In genomic region chr3:169695051-169695450, GRCh38 we compare ENCODE assay signal across 23 cellular contexts.
"Had no signal": no experiment of that assay in that cellular context is flagged by ENCODE, and none has a peak within 500 bp of the region (broad histone marks: within the 10 kb centered on the region; RNA-seq: fewer than 3 reads in every experiment).

No MANE protein-coding gene starts in this region.

- H3K27ac ChIP-seq: breast epithelium, SK-N-MC, VCaP had no signal

- ATAC-seq: activated naive CD4-positive, alpha-beta T cell treated with anti-CD3 and anti-CD28 coated beads, Interleukin-2, amount 50 U/mL, for 72 hours; activated naive CD8-positive, alpha-beta T cell treated with anti-CD3 and anti-CD28 coated beads, Interleukin-2, amount 50 U/mL, for 24 hours; activated T-cell treated with anti-CD3 and anti-CD28 coated beads, Interleukin-2, amount 50 U/mL, for 4 hours; T-cell had no signal

- H3K4me3 ChIP-seq: breast epithelium, SK-N-MC had no signal

- DNase-seq: activated CD4-positive, alpha-beta memory T cell treated with anti-CD3 and anti-CD28 coated beads for 36 hours; activated CD4-positive, alpha-beta T cell treated with anti-CD3 and anti-CD28 coated beads, Interleukin-2, amount 10 ng/mL, durations not matched to agents 7 days and 5 days; activated CD4-positive, CD25-positive, alpha-beta regulatory T cell; activated CD8-positive, alpha-beta memory T cell treated with anti-CD3 and anti-CD28 coated beads for 24 hours; activated effector memory CD4-positive, alpha-beta T cell treated with anti-CD3 and anti-CD28 coated beads, Interleukin-2, amount 50 U/mL, for 16 hours; activated naive CD4-positive, alpha-beta T cell treated with Interleukin-2 at 50 U/mL for 16 hours; activated naive CD8-positive, alpha-beta T cell treated with anti-CD3 and anti-CD28 coated beads, Interleukin-2, amount 50 U/mL, for 24 hours; activated T-cell treated with anti-CD3 and anti-CD28 coated beads, Interleukin-2, amount 50 U/mL, for 4 hours; central memory CD4-positive, alpha-beta T cell; KG1; NCI-H1048; NCI-H146; NCI-H187 treated with DMSO at 0.1 percent for 48 hours; NCI-H2081 treated with DMSO at 0.1 percent for 48 hours; NCI-H2227 treated with DMSO at 0.1 percent for 48 hours; NCI-H526; NCI-H82; SIG-M5; T-cell had no signal

- H3K27me3 ChIP-seq: breast epithelium had no signal

- H3K36me3 ChIP-seq: breast epithelium had no signal
